25 cellular contexts compared by ENCODE assay signal in genomic region chr1:29420196-29420595, GRCh38.
"Had no signal": no experiment of that assay in that cellular context is flagged by ENCODE, and none has a peak within 500 bp of the region (broad histone marks: within the 10 kb centered on the region; RNA-seq: fewer than 3 reads in every experiment).

No MANE protein-coding gene starts in this region.

- H3K4me1 ChIP-seq: ascending aorta, colonic mucosa, foreskin keratinocyte, gastrocnemius medialis had no signal

- H3K4me1 Mint-ChIP-seq: activated CD4-positive, alpha-beta T cell treated with anti-CD3 and anti-CD28 coated beads for 36 hours; activated CD4-positive, alpha-beta T cell treated with anti-CD3 and anti-CD28 coated beads, Interleukin-2, amount 10 ng/mL, durations not matched to agents 24 days and 14 days; activated CD8-positive, alpha-beta memory T cell treated with anti-CD3 and anti-CD28 coated beads, Interleukin-2, amount 10 ng/mL, durations not matched to agents 7 days and 5 days; activated naive CD4-positive, alpha-beta T cell treated with anti-CD3 and anti-CD28 coated beads, Interleukin-2, amount 10 ng/mL, durations not matched to agents 7 days and 5 days; activated naive CD8-positive, alpha-beta T cell treated with anti-CD3 and anti-CD28 coated beads, Interleukin-2, amount 10 ng/mL, durations not matched to agents 7 days and 5 days had no signal

- H3K27ac Mint-ChIP-seq: activated CD4-positive, alpha-beta memory T cell treated with anti-CD3 and anti-CD28 coated beads for 36 hours; activated CD4-positive, alpha-beta T cell treated with anti-CD3 and anti-CD28 coated beads for 36 hours; activated CD4-positive, alpha-beta T cell treated with anti-CD3 and anti-CD28 coated beads, Interleukin-2, amount 10 ng/mL, durations not matched to agents 24 days and 14 days; activated CD8-positive, alpha-beta memory T cell treated with anti-CD3 and anti-CD28 coated beads, Interleukin-2, amount 10 ng/mL, durations not matched to agents 7 days and 5 days; activated CD8-positive, alpha-beta T cell treated with anti-CD3 and anti-CD28 coated beads, Interleukin-2, amount 10 ng/mL, durations not matched to agents 7 days and 5 days; activated naive CD4-positive, alpha-beta T cell treated with anti-CD3 and anti-CD28 coated beads, Interleukin-2, amount 10 ng/mL, durations not matched to agents 7 days and 5 days; activated naive CD4-positive, alpha-beta T cell treated with anti-CD3 and anti-CD28 coated beads, Interleukin-2, amount 50 U/mL, for 72 hours; activated naive CD8-positive, alpha-beta T cell treated with anti-CD3 and anti-CD28 coated beads, Interleukin-2, amount 10 ng/mL, durations not matched to agents 7 days and 5 days; activated T-cell treated with anti-CD3 and anti-CD28 coated beads, Interleukin-2, amount 50 U/mL, for 72 hours; endodermal cell had no signal

- DNase-seq: activated CD4-positive, alpha-beta memory T cell treated with anti-CD3 and anti-CD28 coated beads for 36 hours; activated CD4-positive, alpha-beta T cell treated with anti-CD3 and anti-CD28 coated beads for 36 hours; activated CD4-positive, alpha-beta T cell treated with anti-CD3 and anti-CD28 coated beads, Interleukin-2, amount 10 ng/mL, durations not matched to agents 24 days and 14 days; activated CD4-positive, CD25-positive, alpha-beta regulatory T cell; activated CD4-positive, CD25-positive, alpha-beta regulatory T cell treated with anti-CD3 and anti-CD28 coated beads, Interleukin-2, amount 50 U/mL, for 72 hours; activated CD8-positive, alpha-beta memory T cell treated with anti-CD3 and anti-CD28 coated beads, Interleukin-2, amount 10 ng/mL, durations not matched to agents 7 days and 5 days; activated CD8-positive, alpha-beta memory T cell treated with anti-CD3 and anti-CD28 coated beads, Interleukin-2, amount 50 U/mL, for 4 hours; activated CD8-positive, alpha-beta T cell treated with anti-CD3 and anti-CD28 coated beads, Interleukin-2, amount 10 ng/mL, durations not matched to agents 7 days and 5 days; activated gamma-delta T cell; activated naive CD4-positive, alpha-beta T cell; activated naive CD4-positive, alpha-beta T cell treated with anti-CD3 and anti-CD28 coated beads, Interleukin-2, amount 10 ng/mL, durations not matched to agents 7 days and 5 days; activated naive CD8-positive, alpha-beta T cell treated with anti-CD3 and anti-CD28 coated beads, Interleukin-2, amount 10 ng/mL, durations not matched to agents 7 days and 5 days; activated T-cell treated with anti-CD3 and anti-CD28 coated beads, Interleukin-2, amount 50 U/mL, for 1 hour; activated T-cell treated with anti-CD3 and anti-CD28 coated beads, Interleukin-2, amount 50 U/mL, for 72 hours; caudate nucleus; colonic mucosa; effector CD8-positive, alpha-beta T cell; endodermal cell; foreskin keratinocyte; gastrocnemius medialis; glutamatergic neuron; heart left ventricle; T-helper 2 cell had no signal

- H3K4me3 ChIP-seq: ascending aorta, colonic mucosa, gastrocnemius medialis, heart left ventricle had no signal

- H3K36me3 ChIP-seq: ascending aorta, colonic mucosa, gastrocnemius medialis, heart left ventricle had no signal

- H3K4me3 Mint-ChIP-seq: activated CD4-positive, alpha-beta memory T cell treated with anti-CD3 and anti-CD28 coated beads for 36 hours; activated CD4-positive, alpha-beta T cell treated with anti-CD3 and anti-CD28 coated beads for 36 hours; activated CD4-positive, alpha-beta T cell treated with anti-CD3 and anti-CD28 coated beads, Interleukin-2, amount 10 ng/mL, durations not matched to agents 24 days and 14 days; activated CD8-positive, alpha-beta memory T cell treated with anti-CD3 and anti-CD28 coated beads, Interleukin-2, amount 10 ng/mL, durations not matched to agents 7 days and 5 days; activated CD8-positive, alpha-beta T cell treated with anti-CD3 and anti-CD28 coated beads, Interleukin-2, amount 10 ng/mL, durations not matched to agents 7 days and 5 days; activated naive CD4-positive, alpha-beta T cell treated with anti-CD3 and anti-CD28 coated beads, Interleukin-2, amount 10 ng/mL, durations not matched to agents 7 days and 5 days; activated naive CD8-positive, alpha-beta T cell treated with anti-CD3 and anti-CD28 coated beads, Interleukin-2, amount 10 ng/mL, durations not matched to agents 7 days and 5 days; activated T-cell treated with anti-CD3 and anti-CD28 coated beads, Interleukin-2, amount 50 U/mL, for 72 hours; endodermal cell had no signal

- H3K27ac ChIP-seq: ascending aorta, colonic mucosa, foreskin keratinocyte, gastrocnemius medialis, heart left ventricle had no signal

- H3K36me3 Mint-ChIP-seq: activated CD4-positive, alpha-beta memory T cell treated with anti-CD3 and anti-CD28 coated beads for 36 hours; activated CD8-positive, alpha-beta memory T cell treated with anti-CD3 and anti-CD28 coated beads, Interleukin-2, amount 10 ng/mL, durations not matched to agents 7 days and 5 days; activated naive CD4-positive, alpha-beta T cell treated with anti-CD3 and anti-CD28 coated beads, Interleukin-2, amount 10 ng/mL, durations not matched to agents 7 days and 5 days; activated naive CD4-positive, alpha-beta T cell treated with anti-CD3 and anti-CD28 coated beads, Interleukin-2, amount 50 U/mL, for 72 hours; activated naive CD8-positive, alpha-beta T cell treated with anti-CD3 and anti-CD28 coated beads, Interleukin-2, amount 10 ng/mL, durations not matched to agents 7 days and 5 days had no signal

- H3K9me3 ChIP-seq: ascending aorta, colonic mucosa had no signal

- H3K9me3 Mint-ChIP-seq: activated CD4-positive, alpha-beta memory T cell treated with anti-CD3 and anti-CD28 coated beads for 36 hours; activated CD4-positive, alpha-beta T cell treated with anti-CD3 and anti-CD28 coated beads, Interleukin-2, amount 10 ng/mL, durations not matched to agents 24 days and 14 days; activated naive CD4-positive, alpha-beta T cell treated with anti-CD3 and anti-CD28 coated beads, Interleukin-2, amount 10 ng/mL, durations not matched to agents 7 days and 5 days; activated naive CD4-positive, alpha-beta T cell treated with anti-CD3 and anti-CD28 coated beads, Interleukin-2, amount 50 U/mL, for 72 hours; activated naive CD8-positive, alpha-beta T cell treated with anti-CD3 and anti-CD28 coated beads, Interleukin-2, amount 10 ng/mL, durations not matched to agents 7 days and 5 days had no signal

- H3K27me3 ChIP-seq: ascending aorta, colonic mucosa had no signal
